31 cellular contexts compared by ENCODE assay signal in the genomic region with DNA sequence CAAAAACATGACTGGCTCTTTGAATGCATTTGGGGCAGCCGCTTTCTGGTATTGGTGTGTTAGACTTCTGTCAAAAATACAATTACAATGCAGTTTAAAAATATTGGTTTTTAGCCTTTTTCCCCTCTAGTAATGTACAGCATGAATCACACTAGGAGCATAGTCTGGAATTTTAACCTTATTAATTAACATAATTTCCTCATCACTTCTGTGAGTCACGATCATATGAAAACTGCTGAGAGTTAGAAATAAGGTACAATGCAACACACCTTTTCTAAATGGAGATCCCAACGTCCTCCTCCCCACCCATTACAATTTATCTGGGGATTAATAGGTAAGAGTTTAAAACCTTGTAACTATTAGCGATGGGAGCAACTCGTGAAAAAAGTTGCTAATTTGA.
"Had no signal": no experiment of that assay in that cellular context is flagged by ENCODE, and none has a peak within 500 bp of the region (broad histone marks: within the 10 kb centered on the region; RNA-seq: fewer than 3 reads in every experiment).

No MANE protein-coding gene starts in this region.

- H3K36me3 ChIP-seq: adrenal gland, esophagus squamous epithelium, WERI-Rb-1 had no signal

- H3K4me1 ChIP-seq: adrenal gland, body of pancreas, esophagus squamous epithelium had no signal

- H3K4me3 Mint-ChIP-seq: activated B cell treated with CpG ODN at 0.5 μM for 24 hours; activated CD8-positive, alpha-beta T cell treated with anti-CD3 and anti-CD28 coated beads for 36 hours; activated naive CD4-positive, alpha-beta T cell treated with anti-CD3 and anti-CD28 coated beads for 36 hours; activated naive CD4-positive, alpha-beta T cell treated with anti-CD3 and anti-CD28 coated beads, Interleukin-2, amount 50 U/mL, for 24 hours; activated naive CD8-positive, alpha-beta T cell treated with anti-CD3 and anti-CD28 coated beads for 36 hours; activated naive CD8-positive, alpha-beta T cell treated with anti-CD3 and anti-CD28 coated beads, Interleukin-2, amount 50 U/mL, for 24 hours; activated T-helper 1 cell treated with anti-CD3 and anti-CD28 coated beads, Interleukin-12 subunit alpha, Interleukin-12 subunit beta, Interleukin-2, Interleukin-4 antibody, amounts not matched to agents 30 ng/mL and 10 ng/mL and 1 ng/mL, durations not matched to agents 14 hours and 24 hours and 36 hours; central memory CD8-positive, alpha-beta T cell; effector memory CD8-positive, alpha-beta T cell; T-helper 17 cell; T-helper 2 cell treated with Interferon-gamma antibody and Interleukin-4, amounts not matched to agents 5 μg/mL and 100 μg/mL, for 36 hours had no signal

- ATAC-seq: activated CD4-positive, CD25-positive, alpha-beta regulatory T cell treated with anti-CD3 and anti-CD28 coated beads, Interleukin-2, amount 50 U/mL, for 24 hours; activated CD8-positive, alpha-beta T cell treated with anti-CD3 and anti-CD28 coated beads for 36 hours; activated naive CD8-positive, alpha-beta T cell treated with anti-CD3 and anti-CD28 coated beads, Interleukin-2, amount 50 U/mL, for 24 hours; body of pancreas; effector memory CD8-positive, alpha-beta T cell; T-helper 17 cell had no signal

- H3K9me3 ChIP-seq: adrenal gland, body of pancreas, esophagus squamous epithelium had no signal

- H3K27ac ChIP-seq: adrenal gland, body of pancreas, epithelial cell of prostate, esophagus squamous epithelium, WERI-Rb-1 had no signal

- H3K4me1 Mint-ChIP-seq: activated B cell treated with CpG ODN at 0.5 μM for 24 hours; activated naive CD4-positive, alpha-beta T cell treated with anti-CD3 and anti-CD28 coated beads, Interleukin-2, amount 50 U/mL, for 24 hours; activated naive CD8-positive, alpha-beta T cell treated with anti-CD3 and anti-CD28 coated beads for 36 hours; activated naive CD8-positive, alpha-beta T cell treated with anti-CD3 and anti-CD28 coated beads, Interleukin-2, amount 50 U/mL, for 24 hours; central memory CD8-positive, alpha-beta T cell; T-helper 17 cell had no signal

- H3K27me3 Mint-ChIP-seq: activated naive CD4-positive, alpha-beta T cell treated with anti-CD3 and anti-CD28 coated beads, Interleukin-2, amount 50 U/mL, for 24 hours; central memory CD8-positive, alpha-beta T cell; T-helper 17 cell had no signal

- H3K9me3 Mint-ChIP-seq: activated B cell treated with CpG ODN at 0.5 μM for 24 hours; activated CD8-positive, alpha-beta T cell treated with anti-CD3 and anti-CD28 coated beads for 36 hours; activated naive CD4-positive, alpha-beta T cell treated with anti-CD3 and anti-CD28 coated beads for 36 hours; activated T-helper 1 cell treated with anti-CD3 and anti-CD28 coated beads, Interleukin-12 subunit alpha, Interleukin-12 subunit beta, Interleukin-2, Interleukin-4 antibody, amounts not matched to agents 30 ng/mL and 10 ng/mL and 1 ng/mL, durations not matched to agents 14 hours and 24 hours and 36 hours; activated T-helper 2 cell treated with anti-CD3 and anti-CD28 coated beads, Interferon-gamma antibody, Interleukin-2, Interleukin-4, amounts not matched to agents 10 μg/mL and 5 μg/mL and 100 μg/mL, durations not matched to agents 14 hours and 24 hours and 36 hours; T-helper 2 cell treated with Interferon-gamma antibody and Interleukin-4, amounts not matched to agents 5 μg/mL and 100 μg/mL, for 36 hours had no signal

- H3K36me3 Mint-ChIP-seq: activated naive CD4-positive, alpha-beta T cell treated with anti-CD3 and anti-CD28 coated beads, Interleukin-2, amount 50 U/mL, for 24 hours; activated naive CD8-positive, alpha-beta T cell treated with anti-CD3 and anti-CD28 coated beads for 36 hours had no signal

- H3K4me3 ChIP-seq: adrenal gland, body of pancreas, esophagus squamous epithelium had no signal

- DNase-seq: activated B cell treated with CpG ODN at 0.5 μM for 24 hours; activated CD4-positive, alpha-beta T cell treated with anti-CD3 and anti-CD28 coated beads for 48 hours; activated CD4-positive, alpha-beta T cell treated with anti-CD3 and anti-CD28 coated beads, Interleukin-2, amount 50 U/mL, for 1 hour; activated CD4-positive, alpha-beta T cell treated with anti-CD3 and anti-CD28 coated beads, Interleukin-2, amount 50 U/mL, for 48 hours; activated CD8-positive, alpha-beta memory T cell treated with anti-CD3 and anti-CD28 coated beads for 24 hours; activated CD8-positive, alpha-beta T cell treated with anti-CD3 and anti-CD28 coated beads for 36 hours; activated effector memory CD4-positive, alpha-beta T cell treated with anti-CD3 and anti-CD28 coated beads, Interleukin-2, amount 50 U/mL, for 16 hours; activated naive CD4-positive, alpha-beta T cell treated with anti-CD3 and anti-CD28 coated beads for 36 hours; activated naive CD8-positive, alpha-beta T cell treated with anti-CD3 and anti-CD28 coated beads for 36 hours; activated naive CD8-positive, alpha-beta T cell treated with anti-CD3 and anti-CD28 coated beads, Interleukin-2, amount 50 U/mL, for 24 hours; activated T-cell treated with anti-CD3 and anti-CD28 coated beads, Interleukin-2, amount 50 U/mL, for 48 hours; adrenal gland; amygdala; aorta; body of pancreas; cortex of kidney; dermis blood vessel endothelial cell; effector CD4-positive, alpha-beta T cell; effector memory CD8-positive, alpha-beta T cell; esophagus squamous epithelium; T-helper 1 cell; T-helper 17 cell; T1000; WERI-Rb-1 had no signal

- H3K27me3 ChIP-seq: adrenal gland, body of pancreas, esophagus squamous epithelium had no signal
